Comparison of ENCODE assay signal across 1 cellular context in the genomic region with DNA sequence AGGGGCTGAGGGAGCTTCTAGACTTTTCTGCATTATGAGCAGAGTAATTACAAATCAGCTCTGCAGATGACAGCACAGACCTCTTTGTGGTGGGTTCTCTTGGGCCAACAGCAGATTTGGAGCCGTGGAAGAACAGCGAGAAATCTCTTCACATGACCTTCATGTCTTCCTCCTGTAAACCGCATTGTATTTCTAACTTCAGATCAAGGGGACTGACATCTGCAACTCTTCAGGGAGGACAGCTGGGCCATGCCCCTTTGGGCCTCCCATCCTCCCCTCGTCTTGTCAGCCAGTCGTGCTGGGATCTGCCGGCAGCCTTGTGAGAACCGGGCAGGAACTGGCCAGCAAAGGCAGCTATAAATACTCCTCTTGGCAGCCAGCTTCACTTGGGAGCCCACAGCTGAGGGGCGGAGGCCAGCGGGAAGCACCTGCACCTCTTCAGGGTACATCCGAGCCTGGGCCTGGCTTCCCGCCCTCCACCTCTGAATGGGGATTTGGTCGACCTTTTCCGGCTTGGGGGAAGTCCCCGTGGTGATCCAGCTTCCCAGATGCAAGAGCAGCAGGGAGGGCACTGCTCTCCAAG.
TF ChIP-seq lines count a peak whose summit lies in the region.

No MANE protein-coding gene starts in this region.

TF ChIP-seq in GM12878, 131 proteins besides CTCF, POLR2A, EP300 and RAD21 (continued from another document and continues in another):
- TF ChIP-seq, protein P1, sequence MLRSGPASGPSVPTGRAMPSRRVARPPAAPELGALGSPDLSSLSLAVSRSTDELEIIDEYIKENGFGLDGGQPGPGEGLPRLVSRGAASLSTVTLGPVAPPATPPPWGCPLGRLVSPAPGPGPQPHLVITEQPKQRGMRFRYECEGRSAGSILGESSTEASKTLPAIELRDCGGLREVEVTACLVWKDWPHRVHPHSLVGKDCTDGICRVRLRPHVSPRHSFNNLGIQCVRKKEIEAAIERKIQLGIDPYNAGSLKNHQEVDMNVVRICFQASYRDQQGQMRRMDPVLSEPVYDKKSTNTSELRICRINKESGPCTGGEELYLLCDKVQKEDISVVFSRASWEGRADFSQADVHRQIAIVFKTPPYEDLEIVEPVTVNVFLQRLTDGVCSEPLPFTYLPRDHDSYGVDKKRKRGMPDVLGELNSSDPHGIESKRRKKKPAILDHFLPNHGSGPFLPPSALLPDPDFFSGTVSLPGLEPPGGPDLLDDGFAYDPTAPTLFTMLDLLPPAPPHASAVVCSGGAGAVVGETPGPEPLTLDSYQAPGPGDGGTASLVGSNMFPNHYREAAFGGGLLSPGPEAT (IDR thresholded peaks at IDR 0.05; ENCODE audit: low read depth): peak; percentile 14; the same call in 1 of the 2 replicates
- no peak for TF ChIP-seq SMARCA5 (IDR thresholded peaks at IDR 0.05)
- no peak for TF ChIP-seq JUNB (IDR thresholded peaks at IDR 0.05)
- TF ChIP-seq SP1 (IDR thresholded peaks at IDR 0.05; ENCODE audit: low read depth, low read length): peak; percentile 30
- peak; percentile 75; the same call in 1 of the 2 replicates for TF ChIP-seq NFIC (IDR thresholded peaks at IDR 0.05; ENCODE audit: low read depth, low read length)
- 0 out of 2 replicates have a peak, but pooled peaks have one; percentile 19 for TF ChIP-seq HDGF (IDR thresholded peaks at IDR 0.05)
- no peak for TF ChIP-seq CHD1 (IDR thresholded peaks at IDR 0.05; ENCODE audit: low read depth, low read length)
- TF ChIP-seq RBBP5 (conservative IDR thresholded peaks at IDR 0.05): no peak
- no peak for TF ChIP-seq CEBPZ (IDR thresholded peaks at IDR 0.05; ENCODE audit: low read depth, low read length)
- TF ChIP-seq KDM1A (IDR thresholded peaks at IDR 0.05; ENCODE audit: borderline replicate concordance): no peak
- no peak for TF ChIP-seq SUZ12 (IDR thresholded peaks at IDR 0.05; ENCODE audit: unreplicated experiment)
- peak; percentile 72 for TF ChIP-seq MEF2A (IDR thresholded peaks at IDR 0.05; ENCODE audit: insufficient read depth, low read depth, low read length)
- TF ChIP-seq REST (IDR thresholded peaks at IDR 0.05; ENCODE audit: low read depth, low read length): no peak
- no peak for TF ChIP-seq PAX8 (IDR thresholded peaks at IDR 0.05)
- no peak for TF ChIP-seq POLR2AphosphoS2 (IDR thresholded peaks at IDR 0.05; ENCODE audit: low read depth, low read length)
- TF ChIP-seq, protein P2, sequence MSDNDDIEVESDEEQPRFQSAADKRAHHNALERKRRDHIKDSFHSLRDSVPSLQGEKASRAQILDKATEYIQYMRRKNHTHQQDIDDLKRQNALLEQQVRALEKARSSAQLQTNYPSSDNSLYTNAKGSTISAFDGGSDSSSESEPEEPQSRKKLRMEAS (IDR thresholded peaks at IDR 0.05; ENCODE audit: low read depth, low read length): no peak
- TF ChIP-seq IKZF2 (IDR thresholded peaks at IDR 0.05): peak; percentile 46 to 50; a peak in 1 of 4 replicates
- no peak for TF ChIP-seq HDAC2 (IDR thresholded peaks at IDR 0.05)
- no peak for TF ChIP-seq CBFB (IDR thresholded peaks at IDR 0.05; ENCODE audit: low read depth)
- no peak; a peak in 1 of 4 replicates for TF ChIP-seq BHLHE40 (IDR thresholded peaks at IDR 0.05; ENCODE audit: borderline replicate concordance in 1 of 2, low read depth in 2 of 2, low read length in 1 of 2)
- no peak for TF ChIP-seq ESRRA (IDR thresholded peaks at IDR 0.05; ENCODE audit: low read length)
- no peak for TF ChIP-seq SMAD1 (IDR thresholded peaks at IDR 0.05; ENCODE audit: low read depth, partially characterized antibody)
- TF ChIP-seq NBN (IDR thresholded peaks at IDR 0.05): peak; percentile 19; the same call in 1 of the 2 replicates
- no peak for TF ChIP-seq ZSCAN29 (IDR thresholded peaks at IDR 0.05)
- no peak for TF ChIP-seq BRCA1 (IDR thresholded peaks at IDR 0.05; ENCODE audit: low read depth, low read length)
- 0 out of 2 replicates have a peak, but pooled peaks have one; percentile 20 for TF ChIP-seq DPF2 (IDR thresholded peaks at IDR 0.05)
- 0 out of 2 replicates have a peak, but pooled peaks have one; percentile 34 for TF ChIP-seq PML (IDR thresholded peaks at IDR 0.05; ENCODE audit: low read length)
- TF ChIP-seq TCF7 (IDR thresholded peaks at IDR 0.05; ENCODE audit: borderline replicate concordance): no peak; the same call in 1 of the 2 replicates
- peak; percentile 27 for TF ChIP-seq FOXM1 (IDR thresholded peaks at IDR 0.05; ENCODE audit: low read depth, low read length)
- 0 out of 2 replicates have a peak, but pooled peaks have one; percentile 22 for TF ChIP-seq PAX5 (IDR thresholded peaks at IDR 0.05; ENCODE audit: borderline replicate concordance, low read depth, low read length)
- TF ChIP-seq, protein P3, sequence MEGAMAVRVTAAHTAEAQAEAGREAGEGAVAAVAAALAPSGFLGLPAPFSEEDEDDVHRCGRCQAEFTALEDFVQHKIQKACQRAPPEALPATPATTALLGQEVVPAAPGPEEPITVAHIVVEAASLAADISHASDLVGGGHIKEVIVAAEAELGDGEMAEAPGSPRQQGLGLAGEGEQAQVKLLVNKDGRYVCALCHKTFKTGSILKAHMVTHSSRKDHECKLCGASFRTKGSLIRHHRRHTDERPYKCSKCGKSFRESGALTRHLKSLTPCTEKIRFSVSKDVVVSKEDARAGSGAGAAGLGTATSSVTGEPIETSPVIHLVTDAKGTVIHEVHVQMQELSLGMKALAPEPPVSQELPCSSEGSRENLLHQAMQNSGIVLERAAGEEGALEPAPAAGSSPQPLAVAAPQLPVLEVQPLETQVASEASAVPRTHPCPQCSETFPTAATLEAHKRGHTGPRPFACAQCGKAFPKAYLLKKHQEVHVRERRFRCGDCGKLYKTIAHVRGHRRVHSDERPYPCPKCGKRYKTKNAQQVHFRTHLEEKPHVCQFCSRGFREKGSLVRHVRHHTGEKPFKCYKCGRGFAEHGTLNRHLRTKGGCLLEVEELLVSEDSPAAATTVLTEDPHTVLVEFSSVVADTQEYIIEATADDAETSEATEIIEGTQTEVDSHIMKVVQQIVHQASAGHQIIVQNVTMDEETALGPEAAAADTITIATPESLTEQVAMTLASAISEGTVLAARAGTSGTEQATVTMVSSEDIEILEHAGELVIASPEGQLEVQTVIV (IDR thresholded peaks at IDR 0.05; ENCODE audit: borderline replicate concordance, partially characterized antibody): no peak
- no peak for TF ChIP-seq SREBF1 (IDR thresholded peaks at IDR 0.05; ENCODE audit: low read length)
- no peak for TF ChIP-seq TARDBP (IDR thresholded peaks at IDR 0.05; ENCODE audit: borderline replicate concordance)
- TF ChIP-seq, protein P4, sequence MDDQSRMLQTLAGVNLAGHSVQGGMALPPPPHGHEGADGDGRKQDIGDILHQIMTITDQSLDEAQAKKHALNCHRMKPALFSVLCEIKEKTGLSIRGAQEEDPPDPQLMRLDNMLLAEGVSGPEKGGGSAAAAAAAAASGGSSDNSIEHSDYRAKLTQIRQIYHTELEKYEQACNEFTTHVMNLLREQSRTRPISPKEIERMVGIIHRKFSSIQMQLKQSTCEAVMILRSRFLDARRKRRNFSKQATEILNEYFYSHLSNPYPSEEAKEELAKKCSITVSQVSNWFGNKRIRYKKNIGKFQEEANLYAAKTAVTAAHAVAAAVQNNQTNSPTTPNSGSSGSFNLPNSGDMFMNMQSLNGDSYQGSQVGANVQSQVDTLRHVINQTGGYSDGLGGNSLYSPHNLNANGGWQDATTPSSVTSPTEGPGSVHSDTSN (IDR thresholded peaks at IDR 0.05; ENCODE audit: insufficient replicate concordance, low read depth, low read length): peak; percentile 76
- TF ChIP-seq RB1 (IDR thresholded peaks at IDR 0.05; ENCODE audit: borderline replicate concordance): no peak
- TF ChIP-seq KAT2A (conservative IDR thresholded peaks at IDR 0.05; ENCODE audit: control insufficient read depth, low read depth, low read length): no peak
- TF ChIP-seq TCF12 (IDR thresholded peaks at IDR 0.05; ENCODE audit: low read depth, low read length): peak; percentile 93
- no peak for TF ChIP-seq MXI1 (IDR thresholded peaks at IDR 0.05; ENCODE audit: low read depth, low read length)
- TF ChIP-seq IKZF1 (conservative IDR thresholded peaks at IDR 0.05): peak; percentile 55
- TF ChIP-seq CBX5 (IDR thresholded peaks at IDR 0.05; ENCODE audit: low read depth): no peak
- TF ChIP-seq FOXK2 (IDR thresholded peaks at IDR 0.05): no peak
- TF ChIP-seq BACH1 (IDR thresholded peaks at IDR 0.05; ENCODE audit: borderline replicate concordance): no peak
- TF ChIP-seq SIX5 (IDR thresholded peaks at IDR 0.05; ENCODE audit: low read depth, low read length, severe bottlenecking): no peak
- TF ChIP-seq ASH2L (IDR thresholded peaks at IDR 0.05; ENCODE audit: borderline replicate concordance, low read depth): no peak
- TF ChIP-seq, protein P5, sequence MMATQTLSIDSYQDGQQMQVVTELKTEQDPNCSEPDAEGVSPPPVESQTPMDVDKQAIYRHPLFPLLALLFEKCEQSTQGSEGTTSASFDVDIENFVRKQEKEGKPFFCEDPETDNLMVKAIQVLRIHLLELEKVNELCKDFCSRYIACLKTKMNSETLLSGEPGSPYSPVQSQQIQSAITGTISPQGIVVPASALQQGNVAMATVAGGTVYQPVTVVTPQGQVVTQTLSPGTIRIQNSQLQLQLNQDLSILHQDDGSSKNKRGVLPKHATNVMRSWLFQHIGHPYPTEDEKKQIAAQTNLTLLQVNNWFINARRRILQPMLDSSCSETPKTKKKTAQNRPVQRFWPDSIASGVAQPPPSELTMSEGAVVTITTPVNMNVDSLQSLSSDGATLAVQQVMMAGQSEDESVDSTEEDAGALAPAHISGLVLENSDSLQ (IDR thresholded peaks at IDR 0.05): peak; percentile 58
- TF ChIP-seq CREB1 (IDR thresholded peaks at IDR 0.05; ENCODE audit: low read depth): 0 out of 2 replicates have a peak, but pooled peaks have one; percentile 0
- TF ChIP-seq CEBPB (IDR thresholded peaks at IDR 0.05; ENCODE audit: borderline replicate concordance in 1 of 2, low read depth in 2 of 2, low read length in 2 of 2): no peak
- TF ChIP-seq MTA3 (IDR thresholded peaks at IDR 0.05; ENCODE audit: borderline replicate concordance, low read length): no peak
- no peak; the same call in 1 of the 2 replicates for TF ChIP-seq RAD51 (IDR thresholded peaks at IDR 0.05)
- no peak; the same call in 1 of the 2 replicates for TF ChIP-seq MLLT1 (IDR thresholded peaks at IDR 0.05)
- TF ChIP-seq NRF1 (conservative IDR thresholded peaks at IDR 0.05; ENCODE audit: low read depth, low read length): no peak
- no peak for TF ChIP-seq GATAD2B (conservative IDR thresholded peaks at IDR 0.05; ENCODE audit: low read depth)
- no peak; the same call in 1 of the 2 replicates for TF ChIP-seq CREM (IDR thresholded peaks at IDR 0.05; ENCODE audit: low read depth)
